ENCODE assay signal across 1 cellular context in the genomic region with DNA sequence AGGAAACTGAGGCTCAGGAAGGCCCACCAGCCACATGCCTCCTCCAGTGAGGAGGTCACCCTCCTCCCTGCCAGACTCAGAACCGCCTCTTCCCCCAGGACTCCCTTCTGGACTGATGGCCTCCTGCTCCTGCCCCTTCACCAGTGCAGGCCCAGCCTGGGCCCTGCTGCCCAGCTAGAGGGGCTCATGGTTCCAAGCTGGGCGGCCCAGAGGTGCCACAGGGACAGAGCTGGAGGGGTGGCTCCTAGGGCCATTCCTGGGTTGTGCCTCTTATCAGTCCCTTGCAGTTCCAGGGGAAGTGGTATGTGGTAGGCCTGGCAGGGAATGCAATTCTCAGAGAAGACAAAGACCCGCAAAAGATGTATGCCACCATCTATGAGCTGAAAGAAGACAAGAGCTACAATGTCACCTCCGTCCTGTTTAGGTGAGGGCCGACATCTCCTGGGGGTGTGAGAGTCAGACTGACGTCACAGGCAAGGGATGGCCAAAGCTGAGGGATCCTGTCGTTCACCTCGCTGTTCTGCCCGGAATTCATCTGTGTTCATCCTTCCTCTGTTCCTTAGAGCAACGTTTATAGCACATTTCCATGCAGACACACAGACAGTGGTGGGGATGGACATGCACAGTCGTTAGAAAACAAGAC.
TF ChIP-seq lines count a peak whose summit lies in the region.

No MANE protein-coding gene starts in this region.

TF ChIP-seq in K562, 482 proteins besides CTCF, POLR2A, EP300 and RAD21 (continued from another document and continues in another):
- TF ChIP-seq, protein P1, sequence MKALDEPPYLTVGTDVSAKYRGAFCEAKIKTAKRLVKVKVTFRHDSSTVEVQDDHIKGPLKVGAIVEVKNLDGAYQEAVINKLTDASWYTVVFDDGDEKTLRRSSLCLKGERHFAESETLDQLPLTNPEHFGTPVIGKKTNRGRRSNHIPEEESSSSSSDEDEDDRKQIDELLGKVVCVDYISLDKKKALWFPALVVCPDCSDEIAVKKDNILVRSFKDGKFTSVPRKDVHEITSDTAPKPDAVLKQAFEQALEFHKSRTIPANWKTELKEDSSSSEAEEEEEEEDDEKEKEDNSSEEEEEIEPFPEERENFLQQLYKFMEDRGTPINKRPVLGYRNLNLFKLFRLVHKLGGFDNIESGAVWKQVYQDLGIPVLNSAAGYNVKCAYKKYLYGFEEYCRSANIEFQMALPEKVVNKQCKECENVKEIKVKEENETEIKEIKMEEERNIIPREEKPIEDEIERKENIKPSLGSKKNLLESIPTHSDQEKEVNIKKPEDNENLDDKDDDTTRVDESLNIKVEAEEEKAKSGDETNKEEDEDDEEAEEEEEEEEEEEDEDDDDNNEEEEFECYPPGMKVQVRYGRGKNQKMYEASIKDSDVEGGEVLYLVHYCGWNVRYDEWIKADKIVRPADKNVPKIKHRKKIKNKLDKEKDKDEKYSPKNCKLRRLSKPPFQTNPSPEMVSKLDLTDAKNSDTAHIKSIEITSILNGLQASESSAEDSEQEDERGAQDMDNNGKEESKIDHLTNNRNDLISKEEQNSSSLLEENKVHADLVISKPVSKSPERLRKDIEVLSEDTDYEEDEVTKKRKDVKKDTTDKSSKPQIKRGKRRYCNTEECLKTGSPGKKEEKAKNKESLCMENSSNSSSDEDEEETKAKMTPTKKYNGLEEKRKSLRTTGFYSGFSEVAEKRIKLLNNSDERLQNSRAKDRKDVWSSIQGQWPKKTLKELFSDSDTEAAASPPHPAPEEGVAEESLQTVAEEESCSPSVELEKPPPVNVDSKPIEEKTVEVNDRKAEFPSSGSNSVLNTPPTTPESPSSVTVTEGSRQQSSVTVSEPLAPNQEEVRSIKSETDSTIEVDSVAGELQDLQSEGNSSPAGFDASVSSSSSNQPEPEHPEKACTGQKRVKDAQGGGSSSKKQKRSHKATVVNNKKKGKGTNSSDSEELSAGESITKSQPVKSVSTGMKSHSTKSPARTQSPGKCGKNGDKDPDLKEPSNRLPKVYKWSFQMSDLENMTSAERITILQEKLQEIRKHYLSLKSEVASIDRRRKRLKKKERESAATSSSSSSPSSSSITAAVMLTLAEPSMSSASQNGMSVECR (CRISPR knock-in tag; IDR thresholded peaks at IDR 0.05), result no peak
- no peak for TF ChIP-seq EGR1 (conservative IDR thresholded peaks at IDR 0.05)
- TF ChIP-seq ZNF561 (CRISPR knock-in tag; conservative IDR thresholded peaks at IDR 0.05), result no peak
- TF ChIP-seq NCOA6 (IDR thresholded peaks at IDR 0.05), result no peak
- TF ChIP-seq, protein P2, sequence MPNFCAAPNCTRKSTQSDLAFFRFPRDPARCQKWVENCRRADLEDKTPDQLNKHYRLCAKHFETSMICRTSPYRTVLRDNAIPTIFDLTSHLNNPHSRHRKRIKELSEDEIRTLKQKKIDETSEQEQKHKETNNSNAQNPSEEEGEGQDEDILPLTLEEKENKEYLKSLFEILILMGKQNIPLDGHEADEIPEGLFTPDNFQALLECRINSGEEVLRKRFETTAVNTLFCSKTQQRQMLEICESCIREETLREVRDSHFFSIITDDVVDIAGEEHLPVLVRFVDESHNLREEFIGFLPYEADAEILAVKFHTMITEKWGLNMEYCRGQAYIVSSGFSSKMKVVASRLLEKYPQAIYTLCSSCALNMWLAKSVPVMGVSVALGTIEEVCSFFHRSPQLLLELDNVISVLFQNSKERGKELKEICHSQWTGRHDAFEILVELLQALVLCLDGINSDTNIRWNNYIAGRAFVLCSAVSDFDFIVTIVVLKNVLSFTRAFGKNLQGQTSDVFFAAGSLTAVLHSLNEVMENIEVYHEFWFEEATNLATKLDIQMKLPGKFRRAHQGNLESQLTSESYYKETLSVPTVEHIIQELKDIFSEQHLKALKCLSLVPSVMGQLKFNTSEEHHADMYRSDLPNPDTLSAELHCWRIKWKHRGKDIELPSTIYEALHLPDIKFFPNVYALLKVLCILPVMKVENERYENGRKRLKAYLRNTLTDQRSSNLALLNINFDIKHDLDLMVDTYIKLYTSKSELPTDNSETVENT (CRISPR knock-in tag; IDR thresholded peaks at IDR 0.05), result no peak
- no peak for TF ChIP-seq HNRNPUL1 (IDR thresholded peaks at IDR 0.05; ENCODE audit: low read length)
- TF ChIP-seq, protein P3, sequence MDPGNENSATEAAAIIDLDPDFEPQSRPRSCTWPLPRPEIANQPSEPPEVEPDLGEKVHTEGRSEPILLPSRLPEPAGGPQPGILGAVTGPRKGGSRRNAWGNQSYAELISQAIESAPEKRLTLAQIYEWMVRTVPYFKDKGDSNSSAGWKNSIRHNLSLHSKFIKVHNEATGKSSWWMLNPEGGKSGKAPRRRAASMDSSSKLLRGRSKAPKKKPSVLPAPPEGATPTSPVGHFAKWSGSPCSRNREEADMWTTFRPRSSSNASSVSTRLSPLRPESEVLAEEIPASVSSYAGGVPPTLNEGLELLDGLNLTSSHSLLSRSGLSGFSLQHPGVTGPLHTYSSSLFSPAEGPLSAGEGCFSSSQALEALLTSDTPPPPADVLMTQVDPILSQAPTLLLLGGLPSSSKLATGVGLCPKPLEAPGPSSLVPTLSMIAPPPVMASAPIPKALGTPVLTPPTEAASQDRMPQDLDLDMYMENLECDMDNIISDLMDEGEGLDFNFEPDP (CRISPR knock-in tag; IDR thresholded peaks at IDR 0.05), result no peak
- TF ChIP-seq, protein P4, sequence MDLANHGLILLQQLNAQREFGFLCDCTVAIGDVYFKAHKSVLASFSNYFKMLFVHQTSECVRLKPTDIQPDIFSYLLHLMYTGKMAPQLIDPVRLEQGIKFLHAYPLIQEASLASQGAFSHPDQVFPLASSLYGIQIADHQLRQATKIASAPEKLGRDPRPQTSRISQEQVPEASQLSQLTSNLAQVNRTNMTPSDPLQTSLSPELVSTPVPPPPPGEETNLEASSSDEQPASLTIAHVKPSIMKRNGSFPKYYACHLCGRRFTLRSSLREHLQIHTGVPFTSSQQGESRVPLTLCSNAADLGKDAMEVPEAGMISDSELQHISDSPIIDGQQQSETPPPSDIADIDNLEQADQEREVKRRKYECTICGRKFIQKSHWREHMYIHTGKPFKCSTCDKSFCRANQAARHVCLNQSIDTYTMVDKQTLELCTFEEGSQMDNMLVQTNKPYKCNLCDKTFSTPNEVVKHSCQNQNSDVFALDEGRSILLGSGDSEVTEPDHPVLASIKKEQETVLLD (IDR thresholded peaks at IDR 0.05), result no peak
- no peak for TF ChIP-seq HLTF (IDR thresholded peaks at IDR 0.05)
- no peak for TF ChIP-seq HNRNPH1 (optimal IDR thresholded peaks at IDR 0.05; ENCODE audit: low read depth, low read length)
- TF ChIP-seq, protein P5, sequence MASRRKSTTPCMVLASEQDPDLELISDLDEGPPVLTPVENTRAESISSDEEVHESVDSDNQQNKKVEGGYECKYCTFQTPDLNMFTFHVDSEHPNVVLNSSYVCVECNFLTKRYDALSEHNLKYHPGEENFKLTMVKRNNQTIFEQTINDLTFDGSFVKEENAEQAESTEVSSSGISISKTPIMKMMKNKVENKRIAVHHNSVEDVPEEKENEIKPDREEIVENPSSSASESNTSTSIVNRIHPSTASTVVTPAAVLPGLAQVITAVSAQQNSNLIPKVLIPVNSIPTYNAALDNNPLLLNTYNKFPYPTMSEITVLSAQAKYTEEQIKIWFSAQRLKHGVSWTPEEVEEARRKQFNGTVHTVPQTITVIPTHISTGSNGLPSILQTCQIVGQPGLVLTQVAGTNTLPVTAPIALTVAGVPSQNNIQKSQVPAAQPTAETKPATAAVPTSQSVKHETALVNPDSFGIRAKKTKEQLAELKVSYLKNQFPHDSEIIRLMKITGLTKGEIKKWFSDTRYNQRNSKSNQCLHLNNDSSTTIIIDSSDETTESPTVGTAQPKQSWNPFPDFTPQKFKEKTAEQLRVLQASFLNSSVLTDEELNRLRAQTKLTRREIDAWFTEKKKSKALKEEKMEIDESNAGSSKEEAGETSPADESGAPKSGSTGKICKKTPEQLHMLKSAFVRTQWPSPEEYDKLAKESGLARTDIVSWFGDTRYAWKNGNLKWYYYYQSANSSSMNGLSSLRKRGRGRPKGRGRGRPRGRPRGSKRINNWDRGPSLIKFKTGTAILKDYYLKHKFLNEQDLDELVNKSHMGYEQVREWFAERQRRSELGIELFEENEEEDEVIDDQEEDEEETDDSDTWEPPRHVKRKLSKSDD (conservative IDR thresholded peaks at IDR 0.05; ENCODE audit: low read length), result no peak
- TF ChIP-seq ZNF184 (CRISPR knock-in tag; IDR thresholded peaks at IDR 0.05), result no peak
- TF ChIP-seq BRD9 (IDR thresholded peaks at IDR 0.05; ENCODE audit: low read depth, partially characterized antibody), result no peak
- no peak for TF ChIP-seq SREBF2 (CRISPR knock-in tag; IDR thresholded peaks at IDR 0.05)
- no peak for TF ChIP-seq ZNF766 (CRISPR knock-in tag; conservative IDR thresholded peaks at IDR 0.05)
- TF ChIP-seq ZFX (CRISPR knock-in tag; IDR thresholded peaks at IDR 0.05), result no peak
- TF ChIP-seq, protein P6, sequence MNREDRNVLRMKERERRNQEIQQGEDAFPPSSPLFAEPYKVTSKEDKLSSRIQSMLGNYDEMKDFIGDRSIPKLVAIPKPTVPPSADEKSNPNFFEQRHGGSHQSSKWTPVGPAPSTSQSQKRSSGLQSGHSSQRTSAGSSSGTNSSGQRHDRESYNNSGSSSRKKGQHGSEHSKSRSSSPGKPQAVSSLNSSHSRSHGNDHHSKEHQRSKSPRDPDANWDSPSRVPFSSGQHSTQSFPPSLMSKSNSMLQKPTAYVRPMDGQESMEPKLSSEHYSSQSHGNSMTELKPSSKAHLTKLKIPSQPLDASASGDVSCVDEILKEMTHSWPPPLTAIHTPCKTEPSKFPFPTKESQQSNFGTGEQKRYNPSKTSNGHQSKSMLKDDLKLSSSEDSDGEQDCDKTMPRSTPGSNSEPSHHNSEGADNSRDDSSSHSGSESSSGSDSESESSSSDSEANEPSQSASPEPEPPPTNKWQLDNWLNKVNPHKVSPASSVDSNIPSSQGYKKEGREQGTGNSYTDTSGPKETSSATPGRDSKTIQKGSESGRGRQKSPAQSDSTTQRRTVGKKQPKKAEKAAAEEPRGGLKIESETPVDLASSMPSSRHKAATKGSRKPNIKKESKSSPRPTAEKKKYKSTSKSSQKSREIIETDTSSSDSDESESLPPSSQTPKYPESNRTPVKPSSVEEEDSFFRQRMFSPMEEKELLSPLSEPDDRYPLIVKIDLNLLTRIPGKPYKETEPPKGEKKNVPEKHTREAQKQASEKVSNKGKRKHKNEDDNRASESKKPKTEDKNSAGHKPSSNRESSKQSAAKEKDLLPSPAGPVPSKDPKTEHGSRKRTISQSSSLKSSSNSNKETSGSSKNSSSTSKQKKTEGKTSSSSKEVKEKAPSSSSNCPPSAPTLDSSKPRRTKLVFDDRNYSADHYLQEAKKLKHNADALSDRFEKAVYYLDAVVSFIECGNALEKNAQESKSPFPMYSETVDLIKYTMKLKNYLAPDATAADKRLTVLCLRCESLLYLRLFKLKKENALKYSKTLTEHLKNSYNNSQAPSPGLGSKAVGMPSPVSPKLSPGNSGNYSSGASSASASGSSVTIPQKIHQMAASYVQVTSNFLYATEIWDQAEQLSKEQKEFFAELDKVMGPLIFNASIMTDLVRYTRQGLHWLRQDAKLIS (CRISPR knock-in tag; IDR thresholded peaks at IDR 0.05), result no peak
- TF ChIP-seq, protein P7, sequence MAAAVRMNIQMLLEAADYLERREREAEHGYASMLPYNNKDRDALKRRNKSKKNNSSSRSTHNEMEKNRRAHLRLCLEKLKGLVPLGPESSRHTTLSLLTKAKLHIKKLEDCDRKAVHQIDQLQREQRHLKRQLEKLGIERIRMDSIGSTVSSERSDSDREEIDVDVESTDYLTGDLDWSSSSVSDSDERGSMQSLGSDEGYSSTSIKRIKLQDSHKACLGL (CRISPR knock-in tag; IDR thresholded peaks at IDR 0.05; ENCODE audit: borderline replicate concordance, poor library complexity, severe bottlenecking), result no peak
- no peak for TF ChIP-seq GATA2 (CRISPR knock-in tag; IDR thresholded peaks at IDR 0.05)
- TF ChIP-seq MYNN (IDR thresholded peaks at IDR 0.05), result no peak
- no peak for TF ChIP-seq MYNN (CRISPR knock-in tag; IDR thresholded peaks at IDR 0.05)
- TF ChIP-seq ZNF764 (CRISPR knock-in tag; IDR thresholded peaks at IDR 0.05; ENCODE audit: low read depth), result no peak
- TF ChIP-seq, protein P8, sequence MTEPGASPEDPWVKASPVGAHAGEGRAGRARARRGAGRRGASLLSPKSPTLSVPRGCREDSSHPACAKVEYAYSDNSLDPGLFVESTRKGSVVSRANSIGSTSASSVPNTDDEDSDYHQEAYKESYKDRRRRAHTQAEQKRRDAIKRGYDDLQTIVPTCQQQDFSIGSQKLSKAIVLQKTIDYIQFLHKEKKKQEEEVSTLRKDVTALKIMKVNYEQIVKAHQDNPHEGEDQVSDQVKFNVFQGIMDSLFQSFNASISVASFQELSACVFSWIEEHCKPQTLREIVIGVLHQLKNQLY (CRISPR knock-in tag; conservative IDR thresholded peaks at IDR 0.05), result peak in 1 of 2 experiments; percentile 7; a peak in 1 of 4 replicates
- TF ChIP-seq NR2C2 (CRISPR knock-in tag; IDR thresholded peaks at IDR 0.05), result no peak
- no peak for TF ChIP-seq NR2C2 (tag; IDR thresholded peaks at IDR 0.05)
- TF ChIP-seq FOS (IDR thresholded peaks at IDR 0.05; ENCODE audit: extremely low read depth, insufficient read length), result no peak
- no peak for TF ChIP-seq COPS2 (conservative IDR thresholded peaks at IDR 0.05)
- TF ChIP-seq ZNF436 (CRISPR knock-in tag; IDR thresholded peaks at IDR 0.05), result no peak
- TF ChIP-seq, protein P9, sequence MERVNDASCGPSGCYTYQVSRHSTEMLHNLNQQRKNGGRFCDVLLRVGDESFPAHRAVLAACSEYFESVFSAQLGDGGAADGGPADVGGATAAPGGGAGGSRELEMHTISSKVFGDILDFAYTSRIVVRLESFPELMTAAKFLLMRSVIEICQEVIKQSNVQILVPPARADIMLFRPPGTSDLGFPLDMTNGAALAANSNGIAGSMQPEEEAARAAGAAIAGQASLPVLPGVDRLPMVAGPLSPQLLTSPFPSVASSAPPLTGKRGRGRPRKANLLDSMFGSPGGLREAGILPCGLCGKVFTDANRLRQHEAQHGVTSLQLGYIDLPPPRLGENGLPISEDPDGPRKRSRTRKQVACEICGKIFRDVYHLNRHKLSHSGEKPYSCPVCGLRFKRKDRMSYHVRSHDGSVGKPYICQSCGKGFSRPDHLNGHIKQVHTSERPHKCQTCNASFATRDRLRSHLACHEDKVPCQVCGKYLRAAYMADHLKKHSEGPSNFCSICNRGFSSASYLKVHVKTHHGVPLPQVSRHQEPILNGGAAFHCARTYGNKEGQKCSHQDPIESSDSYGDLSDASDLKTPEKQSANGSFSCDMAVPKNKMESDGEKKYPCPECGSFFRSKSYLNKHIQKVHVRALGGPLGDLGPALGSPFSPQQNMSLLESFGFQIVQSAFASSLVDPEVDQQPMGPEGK (CRISPR knock-in tag; IDR thresholded peaks at IDR 0.05; ENCODE audit: borderline replicate concordance), result no peak
- TF ChIP-seq, protein P10, sequence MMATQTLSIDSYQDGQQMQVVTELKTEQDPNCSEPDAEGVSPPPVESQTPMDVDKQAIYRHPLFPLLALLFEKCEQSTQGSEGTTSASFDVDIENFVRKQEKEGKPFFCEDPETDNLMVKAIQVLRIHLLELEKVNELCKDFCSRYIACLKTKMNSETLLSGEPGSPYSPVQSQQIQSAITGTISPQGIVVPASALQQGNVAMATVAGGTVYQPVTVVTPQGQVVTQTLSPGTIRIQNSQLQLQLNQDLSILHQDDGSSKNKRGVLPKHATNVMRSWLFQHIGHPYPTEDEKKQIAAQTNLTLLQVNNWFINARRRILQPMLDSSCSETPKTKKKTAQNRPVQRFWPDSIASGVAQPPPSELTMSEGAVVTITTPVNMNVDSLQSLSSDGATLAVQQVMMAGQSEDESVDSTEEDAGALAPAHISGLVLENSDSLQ (IDR thresholded peaks at IDR 0.05), result no peak
- no peak for TF ChIP-seq ZNF408 (CRISPR knock-in tag; IDR thresholded peaks at IDR 0.05; ENCODE audit: low read depth)
- TF ChIP-seq, protein P11, sequence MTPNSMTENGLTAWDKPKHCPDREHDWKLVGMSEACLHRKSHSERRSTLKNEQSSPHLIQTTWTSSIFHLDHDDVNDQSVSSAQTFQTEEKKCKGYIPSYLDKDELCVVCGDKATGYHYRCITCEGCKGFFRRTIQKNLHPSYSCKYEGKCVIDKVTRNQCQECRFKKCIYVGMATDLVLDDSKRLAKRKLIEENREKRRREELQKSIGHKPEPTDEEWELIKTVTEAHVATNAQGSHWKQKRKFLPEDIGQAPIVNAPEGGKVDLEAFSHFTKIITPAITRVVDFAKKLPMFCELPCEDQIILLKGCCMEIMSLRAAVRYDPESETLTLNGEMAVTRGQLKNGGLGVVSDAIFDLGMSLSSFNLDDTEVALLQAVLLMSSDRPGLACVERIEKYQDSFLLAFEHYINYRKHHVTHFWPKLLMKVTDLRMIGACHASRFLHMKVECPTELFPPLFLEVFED (CRISPR knock-in tag; conservative IDR thresholded peaks at IDR 0.05), result no peak
